In the genomic region with DNA sequence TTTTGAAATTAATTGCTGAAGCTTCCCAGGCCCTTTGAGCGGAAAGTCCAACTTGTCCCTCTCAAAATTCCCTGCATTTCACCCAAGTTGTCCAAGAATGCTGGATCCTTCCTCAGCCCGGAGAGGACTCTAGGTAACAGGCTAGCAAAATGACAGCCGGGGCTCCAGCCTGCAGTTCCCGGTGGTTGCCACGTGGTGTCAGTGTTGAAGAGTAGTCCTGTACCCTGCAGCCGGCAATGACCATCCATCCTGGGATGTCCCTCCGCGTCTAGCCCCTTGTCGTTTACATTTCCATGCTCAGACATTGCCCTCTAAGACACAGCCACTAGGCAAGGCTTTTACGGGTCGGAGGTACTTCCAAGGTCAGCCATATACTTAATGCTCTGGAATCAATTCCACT, we compare ENCODE assay signal across 8 cellular contexts. TPM values are rescaled to one million over a fixed set of nuclear protein-coding genes. Genes with fewer than 3 reads are reported as not detected.
DNase-seq lines count a peak whose midpoint lies in the region; ATAC-seq and TF ChIP-seq lines count a peak whose summit lies in the region.

No MANE protein-coding gene starts in this region.

- H3K27ac ChIP-seq in neutrophil, result no peak overlapping the region

- H3K9me3 ChIP-seq in neutrophil, result no peaks in the 10 kb centered on the region

- DNase-seq in D341Med (ENCODE audit: low spot score), result peak; percentile 80
- DNase-seq in HT1080 (ENCODE audit: low read depth), result peak; percentile 59
- DNase-seq in SW480 (ENCODE audit: low spot score), result peak; percentile 23
- no peak for DNase-seq in epithelial cell of proximal tubule (ENCODE audit: low read depth)
- no peak for DNase-seq in middle frontal gyrus (ENCODE audit: extremely low spot score, low spot score)

- H3K4me3 ChIP-seq in epithelial cell of proximal tubule (ENCODE audit: low read depth, low read length) (no peak overlapping the region), neutrophil (ENCODE audit: low read depth in 1 of 2, low read length in 1 of 2) (no peak overlapping the region)

- ATAC-seq in GM18870 (IDR thresholded peaks at IDR 0.05; ENCODE audit: unreplicated experiment), result no peak
- no peak for ATAC-seq in GM19455 (IDR thresholded peaks at IDR 0.05; ENCODE audit: unreplicated experiment)

- TF ChIP-seq CTCF in epithelial cell of proximal tubule (conservative IDR thresholded peaks at IDR 0.05; ENCODE audit: low read depth, low read length) (peak; percentile 73), neutrophil (IDR thresholded peaks at IDR 0.05) (peak; percentile 79)

- no peaks in the 10 kb centered on the region for H3K27me3 ChIP-seq in neutrophil

- no peaks in the 10 kb centered on the region for H3K36me3 ChIP-seq in neutrophil

- H3K4me1 ChIP-seq in neutrophil (ENCODE audit: control insufficient read depth in 1 of 2, insufficient read depth in 1 of 2, low read depth in 1 of 2, low read length in 1 of 2), result peaks cover 8 to 10% of the 10 kb centered on the region in 2 experiments

RNA-seq across cellular contexts. Expression of a gene that starts 31.4 kb away (rescaled TPM):
- total RNA-seq in HT1080 (2014; rRNA removed; shearing (Covaris generic)), result 25.0 and 40.3 TPM in 2 replicates
- polyA plus RNA-seq in HT1080 (2015; cell fraction: cytosol; rRNA removed), result 40.8 and 59.2 TPM in 2 replicates
- 31.8 and 31.9 TPM in 2 replicates for polyA plus RNA-seq in HT1080 (2015; cell fraction: nucleus; rRNA removed)
- total RNA-seq in epithelial cell of proximal tubule, result 50.0 and 59.0 TPM in 2 replicates

RNA-seq across cellular contexts. Expression of a gene that starts 57.3 kb away (rescaled TPM):
- 108 and 127 TPM in 2 replicates for total RNA-seq in HT1080 (2014; rRNA removed; shearing (Covaris generic))
- 90.0 and 96.9 TPM in 2 replicates for polyA plus RNA-seq in HT1080 (2015; cell fraction: cytosol; rRNA removed)
- 26.1 and 29.4 TPM in 2 replicates for polyA plus RNA-seq in HT1080 (2015; cell fraction: nucleus; rRNA removed)
- 160 and 349 TPM in 2 replicates for total RNA-seq in epithelial cell of proximal tubule

Comparison
In these comparisons a context has a peak if more than half of its experiments do, and no peak if none do; other contexts are left out.
1. DNase-seq: peak in D341Med (single experiment), HT1080 (single experiment) and SW480 (single experiment); none in epithelial cell of proximal tubule (single experiment) and middle frontal gyrus (single experiment).